In genomic region chr2:6523476-6523875, GRCh38 we compare ENCODE assay signal across 17 cellular contexts.
DNase-seq lines count a peak whose midpoint lies in the region; ATAC-seq, FAIRE-seq and TF ChIP-seq lines count a peak whose summit lies in the region.
"Had no signal": no experiment of that assay in that cellular context is flagged by ENCODE, and none has a peak within 500 bp of the region (broad histone marks: within the 10 kb centered on the region; RNA-seq: fewer than 3 reads in every experiment).

No MANE protein-coding gene starts in this region.

- no peaks in the 10 kb centered on the region for H3K27me3 ChIP-seq in WERI-Rb-1 (ENCODE audit: insufficient read depth, low read depth, severe bottlenecking)

- POLR2A ChIA-PET in GM10248 (lab: Yijun Ruan, JAX), result no interaction called here

- no peak for ATAC-seq in HG02885 (IDR thresholded peaks at IDR 0.05; ENCODE audit: poor library complexity, unreplicated experiment)
- ATAC-seq: HCT116 had no signal

- H3K9me3 ChIP-seq in WERI-Rb-1 (ENCODE audit: severe bottlenecking), result peaks cover 3% of the 10 kb centered on the region

- no peaks in the 10 kb centered on the region for H3K36me3 ChIP-seq in WERI-Rb-1

- H3K4me3 ChIP-seq in WERI-Rb-1 (ENCODE audit: low read depth, low read length), result peak overlapping the region; percentile 16

- H3K27ac ChIP-seq in WERI-Rb-1, result peak overlapping the region; percentile 97
- H3K27ac ChIP-seq: HL-60 had no signal

- TF ChIP-seq CTCF in WERI-Rb-1 (IDR thresholded peaks at IDR 0.05; ENCODE audit: low read depth, low read length) (no peak), GM10248 (IDR thresholded peaks at IDR 0.05; ENCODE audit: control extremely low read depth, extremely low read depth, low read depth, missing control alignments) (no peak)

- DNase-seq in ELF-1 (ENCODE audit: low read depth, low spot score) (peak; percentile 28), WERI-Rb-1 (peak; percentile 70), islet precursor cell (peak; percentile 67), retina (peak; percentile 33), GM10248 (ENCODE audit: extremely low spot score) (no peak), GM12891 (ENCODE audit: insufficient read length, low spot score) (no peak)
- DNase-seq: 8988T; ACHN; C1 segment of cervical spinal cord; Calu3; CD4-positive, alpha-beta T cell; DMS79 had no signal

- no peak for FAIRE-seq in GM12891 (lab: Jason Lieb, UNC)
- FAIRE-seq: G401.6, GM19239 had no signal

- no peak for TF ChIP-seq POLR2A in GM12891 (IDR thresholded peaks at IDR 0.05; ENCODE audit: low read depth, low read length)

- CTCF ChIA-PET in GM10248 (lab: Yijun Ruan, JAX), result interaction anchor here (1.3 kb wide), 1 partner anchor 9 kb away, joined by 3 read pairs; no protein-coding TSS in a partner anchor

TF ChIP-seq in GM12891, 5 proteins besides CTCF, POLR2A, EP300 and RAD21:
- no peak for TF ChIP-seq SPI1 (IDR thresholded peaks at IDR 0.05; ENCODE audit: low read depth, low read length)
- no peak for TF ChIP-seq PAX5 (IDR thresholded peaks at IDR 0.05; ENCODE audit: insufficient read depth, low read length, severe bottlenecking)
- no peak for TF ChIP-seq POU2F2 (IDR thresholded peaks at IDR 0.05; ENCODE audit: low read depth, low read length)
- TF ChIP-seq POLR2AphosphoS5 (IDR thresholded peaks at IDR 0.05; ENCODE audit: low read depth, low read length), result no peak
- TF ChIP-seq TAF1 (IDR thresholded peaks at IDR 0.05; ENCODE audit: low read depth, low read length), result no peak

Comparison
In these comparisons a context has a peak if more than half of its experiments do, and no peak if none do; other contexts are left out.
1. DNase-seq: peak in ELF-1 (single experiment), WERI-Rb-1 (single experiment), islet precursor cell (single experiment) and retina (single experiment); none in GM10248 (single experiment) and GM12891 (single experiment).